29 cellular contexts compared by ENCODE assay signal in genomic region chrX:125378205-125378604, GRCh38. TPM values are rescaled to one million over a fixed set of nuclear protein-coding genes. Genes with fewer than 3 reads are reported as not detected.
A peak's percentile ranks its signal among the peaks of the same experiment; 100 is the strongest.
DNase-seq lines count a peak whose midpoint lies in the region; ATAC-seq and TF ChIP-seq lines count a peak whose summit lies in the region.
"Had no signal": no experiment of that assay in that cellular context is flagged by ENCODE, and none has a peak within 500 bp of the region (broad histone marks: within the 10 kb centered on the region; RNA-seq: fewer than 3 reads in every experiment).

No MANE protein-coding gene starts in this region.

- in situ Hi-C loops in SK-MEL-5 (cut with HindIII; ENCODE audit: low pct_unique_long_range_greater_than_20kb, low sequenced_read_pairs), result no loop called here

- H3K36me3 Mint-ChIP-seq in glutamatergic neuron (ENCODE audit: unreplicated experiment), result no peaks in the 10 kb centered on the region
- H3K36me3 Mint-ChIP-seq: activated naive CD4-positive, alpha-beta T cell treated with anti-CD3 and anti-CD28 coated beads, Interleukin-2, amount 10 ng/mL, durations not matched to agents 7 days and 5 days; natural killer cell had no signal

- no peak overlapping the region for H3K4ac ChIP-seq in mesendoderm (ENCODE audit: low read depth, low read length)

- no peak overlapping the region for H2BK15ac ChIP-seq in mesendoderm (replicated peaks; ENCODE audit: low read depth)

- H4K8ac ChIP-seq in mesendoderm (ENCODE audit: low read depth, low read length), result no peak overlapping the region

- no peak overlapping the region for H2AK5ac ChIP-seq in mesendoderm (ENCODE audit: low read length)

- H3K27me3 ChIP-seq in mesendoderm (ENCODE audit: insufficient read depth, low read length, poor library complexity), result no peaks in the 10 kb centered on the region
- H3K27me3 ChIP-seq: SJSA1 had no signal

- no peaks in the 10 kb centered on the region for H3K4me1 Mint-ChIP-seq in glutamatergic neuron (ENCODE audit: low read depth, unreplicated experiment)
- H3K4me1 Mint-ChIP-seq: activated naive CD4-positive, alpha-beta T cell treated with anti-CD3 and anti-CD28 coated beads, Interleukin-2, amount 10 ng/mL, durations not matched to agents 7 days and 5 days; natural killer cell had no signal

- H3K4me3 ChIP-seq in mesendoderm (ENCODE audit: low read length), result no peak overlapping the region
- H3K4me3 ChIP-seq: PC-9, SJSA1, tibial nerve had no signal

- H2BK5ac ChIP-seq in mesendoderm (ENCODE audit: low read length), result no peak overlapping the region

- H4K5ac ChIP-seq in mesendoderm (ENCODE audit: low read length), result no peak overlapping the region

- H3K79me1 ChIP-seq in mesendoderm (ENCODE audit: low read length), result no peaks in the 10 kb centered on the region

- no peaks in the 10 kb centered on the region for H3K79me2 ChIP-seq in mesendoderm (ENCODE audit: control insufficient read depth, insufficient read depth, low read length)

- no peak overlapping the region for H3K4me3 Mint-ChIP-seq in glutamatergic neuron (ENCODE audit: unreplicated experiment)
- H3K4me3 Mint-ChIP-seq: activated naive CD4-positive, alpha-beta T cell treated with anti-CD3 and anti-CD28 coated beads, Interleukin-2, amount 10 ng/mL, durations not matched to agents 7 days and 5 days; CD4-positive, alpha-beta T cell; natural killer cell had no signal

- no CpG with 5 or more reads among the region's 4 CpGs for WGBS in mesendoderm (ENCODE audit: extremely low coverage, insufficient coverage, low lambda C conversion rate)

- H3K4me1 ChIP-seq in mesendoderm (ENCODE audit: control insufficient read depth, low read depth, low read length), result no peaks in the 10 kb centered on the region
- H3K4me1 ChIP-seq: SJSA1, tibial nerve had no signal

- no peaks in the 10 kb centered on the region for H3K9me3 Mint-ChIP-seq in glutamatergic neuron (ENCODE audit: unreplicated experiment)
- H3K9me3 Mint-ChIP-seq: activated naive CD4-positive, alpha-beta T cell treated with anti-CD3 and anti-CD28 coated beads, Interleukin-2, amount 10 ng/mL, durations not matched to agents 7 days and 5 days; CD4-positive, alpha-beta T cell; natural killer cell had no signal

- no peak for TF ChIP-seq CTCF in glutamatergic neuron (IDR thresholded peaks at IDR 0.05; ENCODE audit: partially characterized antibody, unreplicated experiment)

- H3K23ac ChIP-seq in mesendoderm (ENCODE audit: low read length), result no peak overlapping the region

- ATAC-seq in activated CD4-positive, CD25-positive, alpha-beta regulatory T cell treated with anti-CD3 and anti-CD28 coated beads, Interleukin-2, amount 50 U/mL, for 24 hours, result no peak
- ATAC-seq in HG02642 (IDR thresholded peaks at IDR 0.05; ENCODE audit: poor library complexity, unreplicated experiment), result no peak
- ATAC-seq: esophagus mucosa, natural killer cell had no signal

- H3K27me3 Mint-ChIP-seq in glutamatergic neuron (ENCODE audit: unreplicated experiment), result no peaks in the 10 kb centered on the region
- H3K27me3 Mint-ChIP-seq: activated naive CD4-positive, alpha-beta T cell treated with anti-CD3 and anti-CD28 coated beads, Interleukin-2, amount 10 ng/mL, durations not matched to agents 7 days and 5 days; CD4-positive, alpha-beta T cell had no signal

- no peak overlapping the region for H3K56ac ChIP-seq in mesendoderm (ENCODE audit: low read length)

- H3K36me3 ChIP-seq in mesendoderm (ENCODE audit: control insufficient read depth, insufficient read depth, low read length), result no peaks in the 10 kb centered on the region
- H3K36me3 ChIP-seq: SJSA1, tibial nerve had no signal

- no peak overlapping the region for H3K18ac ChIP-seq in mesendoderm (ENCODE audit: low read length)

- no peak overlapping the region for H3K27ac ChIP-seq in mesendoderm (ENCODE audit: low read depth, low read length)
- H3K27ac ChIP-seq: PC-9, SJSA1, tibial nerve had no signal

- H3K4me2 ChIP-seq in mesendoderm (ENCODE audit: low read length), result no peak overlapping the region
- H3K4me2 ChIP-seq: PC-9 had no signal

- DNase-seq in H4 (ENCODE audit: low spot score) (peak; percentile 31), NCI-H1417 (lab: John Stamatoyannopoulos, UW) (peak in 2 of 3 experiments; percentile 62 to 94), SK-MEL-5 (ENCODE audit: low read depth, low spot score) (peak; percentile 14), mesendoderm (peak; percentile 29), glutamatergic neuron (no peak), mucosa of gallbladder (ENCODE audit: low spot score) (no peak)
- DNase-seq: activated CD4-positive, CD25-positive, alpha-beta regulatory T cell treated with anti-CD3 and anti-CD28 coated beads, Interleukin-2, amount 50 U/mL, for 72 hours; activated CD8-positive, alpha-beta memory T cell treated with anti-CD3 and anti-CD28 coated beads for 24 hours; activated naive CD4-positive, alpha-beta T cell treated with anti-CD3 and anti-CD28 coated beads, Interleukin-2, amount 10 ng/mL, durations not matched to agents 7 days and 5 days; activated T-cell treated with anti-CD3 and anti-CD28 coated beads, Interleukin-2, amount 50 U/mL, for 48 hours; caudate nucleus; CD4-positive, alpha-beta T cell; GDM1; KG1; natural killer cell; NCI-H1436; PC-9; posterior cingulate gyrus; stimulated activated CD4-positive, alpha-beta T cell treated with anti-CD3 and anti-CD28 coated beads, Interleukin-2, amount 100 ng/mL, for 24 hours; stimulated activated naive CD4-positive, alpha-beta T cell treated with Interleukin-2 at 50 U/mL for 16 hours had no signal

- H3K9ac ChIP-seq in mesendoderm (ENCODE audit: low read length), result no peak overlapping the region

- no peak overlapping the region for H2BK120ac ChIP-seq in mesendoderm (ENCODE audit: low read depth, low read length)

- H3K27ac Mint-ChIP-seq in glutamatergic neuron (ENCODE audit: unreplicated experiment), result no peak overlapping the region
- H3K27ac Mint-ChIP-seq: activated naive CD4-positive, alpha-beta T cell treated with anti-CD3 and anti-CD28 coated beads, Interleukin-2, amount 10 ng/mL, durations not matched to agents 7 days and 5 days; CD4-positive, alpha-beta T cell; natural killer cell had no signal

RNA-seq across cellular contexts. Expression of gene TEX13C, which starts 58.5 kb away (rescaled TPM):
- total RNA-seq in H4 (2014; rRNA removed; shearing (Covaris generic)), result 0.08 and 0.14 TPM in 2 replicates
- 0.11 and 0.21 TPM in 2 replicates for total RNA-seq in SK-MEL-5 (2014; rRNA removed; shearing (Covaris generic))
- 0.43 and 0.49 TPM in 2 replicates for polyA plus RNA-seq in SK-MEL-5 (2015; cell fraction: cytosol; rRNA removed)
- polyA plus RNA-seq in SK-MEL-5 (2015; cell fraction: nucleus; rRNA removed), result not detected in 2 replicates
- 0.22 TPM for polyA plus RNA-seq in mesendoderm (2013, experiment 1 of 2)
- polyA plus RNA-seq in mesendoderm (2013, experiment 2 of 2), result 0.22 TPM
- not detected for total RNA-seq in glutamatergic neuron (ENCODE audit: unreplicated experiment)
- total RNA-seq in mucosa of gallbladder, result not detected
- total RNA-seq: CD4-positive, alpha-beta T cell; esophagus mucosa; frontal cortex; natural killer cell; PC-9; SJSA1; skeletal muscle tissue; T-helper 2 cell treated with Interferon-gamma antibody and Interleukin-4, amounts not matched to agents 100 ng/mL and 5 ng/mL, for 36 hours had no signal
- polyA plus RNA-seq: keratinocyte had no signal

Comparison
In these comparisons a context has a peak if more than half of its experiments do, and no peak if none do; other contexts are left out.
1. DNase-seq: peak in H4 (single experiment), NCI-H1417 (2 of 3), SK-MEL-5 (single experiment) and mesendoderm (single experiment); none in glutamatergic neuron (single experiment) and mucosa of gallbladder (single experiment).